In the genomic region with DNA sequence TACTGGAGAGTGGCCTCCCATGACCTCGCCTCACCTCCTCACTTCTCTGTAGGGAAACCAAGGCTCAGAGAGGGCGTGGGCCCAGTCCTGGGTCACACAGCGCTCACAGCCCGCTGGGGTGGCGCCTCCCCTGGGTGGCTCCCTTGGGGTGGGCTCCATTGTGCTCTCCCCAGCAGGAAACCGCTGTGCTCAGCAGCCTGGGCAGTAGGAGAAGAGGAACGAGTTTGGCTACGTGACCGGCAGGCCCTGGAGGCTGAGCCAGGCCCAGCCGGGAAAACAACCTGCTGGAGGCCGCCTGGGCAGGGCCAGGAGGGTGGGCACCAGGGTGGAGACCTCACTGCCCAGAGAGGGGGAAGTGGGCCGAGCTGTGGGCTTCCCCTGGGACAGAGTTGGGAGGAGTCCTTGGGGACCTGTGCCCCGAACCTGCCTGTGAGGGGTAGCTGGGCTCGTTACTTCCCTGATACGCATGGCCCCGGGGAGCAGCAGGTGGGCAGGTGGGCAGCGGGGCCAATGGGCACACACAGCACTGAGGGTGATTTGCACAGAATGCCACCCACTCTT, we compare ENCODE assay signal across 1 cellular context.
TF ChIP-seq lines count a peak whose summit lies in the region.

No MANE protein-coding gene starts in this region.

TF ChIP-seq in IMR-90, 13 proteins besides CTCF, POLR2A, EP300 and RAD21:
- TF ChIP-seq MXI1 (IDR thresholded peaks at IDR 0.05; ENCODE audit: borderline replicate concordance, low read depth, low read length) (no peak), MAFK (IDR thresholded peaks at IDR 0.05; ENCODE audit: low read depth, low read length) (no peak), NFE2L2 (IDR thresholded peaks at IDR 0.05; ENCODE audit: low read depth, low read length) (no peak), CEBPB (IDR thresholded peaks at IDR 0.05; ENCODE audit: low read depth, low read length) (no peak), RFX5 (IDR thresholded peaks at IDR 0.05; ENCODE audit: low read depth, low read length) (no peak), FOS (IDR thresholded peaks at IDR 0.05; ENCODE audit: low read depth, low read length) (no peak), CHD1 (IDR thresholded peaks at IDR 0.05; ENCODE audit: low read depth, low read length) (no peak), BHLHE40 (IDR thresholded peaks at IDR 0.05; ENCODE audit: low read depth, low read length) (no peak), MAZ (IDR thresholded peaks at IDR 0.05; ENCODE audit: borderline replicate concordance, low read depth, low read length) (no peak)
- TF ChIP-seq, protein P1, sequence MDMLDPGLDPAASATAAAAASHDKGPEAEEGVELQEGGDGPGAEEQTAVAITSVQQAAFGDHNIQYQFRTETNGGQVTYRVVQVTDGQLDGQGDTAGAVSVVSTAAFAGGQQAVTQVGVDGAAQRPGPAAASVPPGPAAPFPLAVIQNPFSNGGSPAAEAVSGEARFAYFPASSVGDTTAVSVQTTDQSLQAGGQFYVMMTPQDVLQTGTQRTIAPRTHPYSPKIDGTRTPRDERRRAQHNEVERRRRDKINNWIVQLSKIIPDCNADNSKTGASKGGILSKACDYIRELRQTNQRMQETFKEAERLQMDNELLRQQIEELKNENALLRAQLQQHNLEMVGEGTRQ (IDR thresholded peaks at IDR 0.05; ENCODE audit: low read depth, low read length), result no peak
